1 cellular context compared by ENCODE assay signal in genomic region chr4:158224318-158224717, GRCh38. TPM values are rescaled to one million over a fixed set of nuclear protein-coding genes. Genes with fewer than 3 reads are reported as not detected.
"Had no signal": no experiment of that assay in that cellular context is flagged by ENCODE, and none has a peak within 500 bp of the region (broad histone marks: within the 10 kb centered on the region; RNA-seq: fewer than 3 reads in every experiment).

No MANE protein-coding gene starts in this region.

RNA-seq across cellular contexts. Expression of gene TMEM144, which starts 14.0 kb away (rescaled TPM):
- polyA plus RNA-seq: SK-N-SH had no signal
